Comparison of ENCODE assay signal across 1 cellular context in genomic region chr5:103464801-103465484, GRCh38.
TF ChIP-seq lines count a peak whose summit lies in the region.

No MANE protein-coding gene starts in this region.

TF ChIP-seq in WTC11, 78 proteins besides CTCF, POLR2A, EP300 and RAD21 (continued from another document):
- TF ChIP-seq ZNF532 (CRISPR knock-in tag; IDR thresholded peaks at IDR 0.05; ENCODE audit: borderline replicate concordance) = no peak
- no peak for TF ChIP-seq ESRRA (CRISPR knock-in tag; IDR thresholded peaks at IDR 0.05; ENCODE audit: borderline replicate concordance)
